ENCODE assay signal across 1 cellular context in the genomic region with DNA sequence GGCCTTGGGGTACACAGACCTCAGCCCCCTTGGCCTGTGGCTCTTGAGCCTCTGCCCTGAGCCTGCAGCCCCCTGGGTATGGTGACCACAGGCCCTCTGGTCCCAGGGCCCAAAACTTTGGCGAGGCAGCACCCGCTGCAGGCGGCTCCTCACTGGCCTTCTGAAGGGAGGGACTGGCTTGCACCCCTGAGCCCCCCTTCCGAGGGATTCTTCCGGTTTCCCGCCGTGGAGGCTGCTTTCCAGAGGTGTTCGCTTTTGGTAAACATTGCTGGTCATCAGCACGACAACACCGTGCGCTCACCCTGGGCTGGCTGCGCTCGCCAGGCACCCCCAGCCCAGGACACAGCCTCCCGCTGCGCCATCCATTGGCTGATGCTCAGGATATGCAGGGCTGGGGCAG.
TF ChIP-seq lines count a peak whose summit lies in the region.

No MANE protein-coding gene starts in this region.

TF ChIP-seq in HCT116, 20 proteins besides CTCF, POLR2A, EP300 and RAD21:
- TF ChIP-seq TCF7L2 (IDR thresholded peaks at IDR 0.05; ENCODE audit: borderline replicate concordance, extremely low read depth, insufficient read depth, insufficient read length), result no peak
- no peak for TF ChIP-seq JUND (IDR thresholded peaks at IDR 0.05)
- TF ChIP-seq FOSL1 (IDR thresholded peaks at IDR 0.05; ENCODE audit: low read depth), result no peak
- TF ChIP-seq SRF (IDR thresholded peaks at IDR 0.05; ENCODE audit: low read depth), result no peak
